ENCODE assay signal across 19 cellular contexts in the genomic region with DNA sequence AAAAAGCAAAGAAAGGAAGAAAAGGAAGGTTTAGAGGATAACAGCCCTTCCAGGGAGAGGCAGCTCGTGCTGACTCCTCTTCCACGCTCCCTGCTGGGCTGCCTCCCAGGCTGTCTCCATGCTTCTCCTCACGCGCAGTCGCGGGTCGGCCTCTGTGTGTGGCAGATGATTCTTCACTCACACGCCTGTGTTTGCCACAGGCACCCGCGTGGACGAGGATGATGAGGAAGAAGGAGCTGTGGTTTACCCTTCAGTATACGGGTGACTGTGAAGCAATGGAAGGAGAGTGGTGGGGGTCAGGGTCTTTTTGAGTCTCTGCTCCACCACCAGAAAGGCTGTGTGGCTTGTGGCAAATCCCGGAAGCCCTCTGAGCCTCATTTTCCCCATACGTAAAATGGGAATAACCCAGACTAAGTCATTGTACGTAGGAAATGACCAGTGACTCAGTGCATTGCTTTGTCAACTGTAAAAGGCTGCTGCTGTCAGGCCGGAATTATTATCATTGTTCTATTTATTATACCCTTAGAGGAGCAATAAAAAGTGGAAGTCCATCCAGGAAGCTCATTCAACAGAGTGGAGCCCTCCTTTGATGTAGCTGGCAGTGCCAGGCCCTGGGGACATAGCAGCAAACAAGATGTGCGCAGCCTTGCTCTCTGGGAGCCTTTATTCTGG. TPM values are rescaled to one million over a fixed set of nuclear protein-coding genes. Genes with fewer than 3 reads are reported as not detected.
A peak's percentile ranks its signal among the peaks of the same experiment; 100 is the strongest.
DNase-seq lines count a peak whose midpoint lies in the region; ATAC-seq and TF ChIP-seq lines count a peak whose summit lies in the region.
"Had no signal": no experiment of that assay in that cellular context is flagged by ENCODE, and none has a peak within 500 bp of the region (broad histone marks: within the 10 kb centered on the region; RNA-seq: fewer than 3 reads in every experiment).

No MANE protein-coding gene starts in this region.

- H3K18ac ChIP-seq in neuronal stem cell (ENCODE audit: low read length): no peak overlapping the region

- H3K27ac Mint-ChIP-seq in chondrocyte (ENCODE audit: unreplicated experiment): no peak overlapping the region

- no peaks in the 10 kb centered on the region for H3K36me3 Mint-ChIP-seq in chondrocyte (ENCODE audit: low read depth)

- H2BK15ac ChIP-seq in neuronal stem cell (ENCODE audit: low read length): no peak overlapping the region

- H2BK5ac ChIP-seq in neuronal stem cell (ENCODE audit: low read length): no peak overlapping the region

- peak overlapping the region; percentile 87 for H3K23ac ChIP-seq in neuronal stem cell (ENCODE audit: low read depth, low read length, poor library complexity)

- DNase-seq in DMS153 treated with DMSO at 0.1 percent for 48 hours (lab: John Stamatoyannopoulos, UW; ENCODE audit: unreplicated experiment) (peak; percentile 50), NT2/D1 (ENCODE audit: low read depth, low spot score) (no peak), chondrocyte (ENCODE audit: low spot score) (peak; percentile 87), neuronal stem cell (ENCODE audit: low spot score) (no peak), SHP77 treated with DMSO at 0.1 percent for 48 hours (lab: John Stamatoyannopoulos, UW) (no peak), 8988T (no peak), NOMO-1 treated with DMSO at 0.1 percent for 48 hours (lab: John Stamatoyannopoulos, UW; ENCODE audit: unreplicated experiment) (no peak)
- DNase-seq: AML-193, GDM1, MV-4-11, NCI-H187, NCI-H2107, NCI-H510A, NCI-H82 had no signal

- H4K8ac ChIP-seq in neuronal stem cell (ENCODE audit: low read depth, low read length): no peak overlapping the region

- H3K27me3 ChIP-seq in NT2/D1 (ENCODE audit: insufficient read depth, insufficient read length) (peaks cover 3% of the 10 kb centered on the region), neuronal stem cell (ENCODE audit: control insufficient read depth in 3 of 3, insufficient read depth in 3 of 3, low read depth in 1 of 3, low read length in 3 of 3) (peaks cover 0 to 63% (median 0%) of the 10 kb centered on the region in 3 experiments)

- no peak overlapping the region for H3K27ac ChIP-seq in neuronal stem cell (replicated peaks; ENCODE audit: low read length)
- H3K27ac ChIP-seq: KMS-11, SJSA1 had no signal

- no peak overlapping the region for H2BK120ac ChIP-seq in neuronal stem cell (ENCODE audit: low read depth, low read length)

- no peaks in the 10 kb centered on the region for H3K9me3 ChIP-seq in NT2/D1 (ENCODE audit: insufficient read depth, low read length)
- H3K9me3 ChIP-seq in neuronal stem cell (replicated peaks in 1 of 2; ENCODE audit: control insufficient read depth in 2 of 2, insufficient read depth in 1 of 2, low read depth in 1 of 2, low read length in 2 of 2): no peaks in the 10 kb centered on the region
- H3K9me3 ChIP-seq: SJSA1 had no signal

- no peak overlapping the region for H4K91ac ChIP-seq in neuronal stem cell (ENCODE audit: low read depth, low read length, poor library complexity)

- H3K4ac ChIP-seq in neuronal stem cell (ENCODE audit: low read length): no peak overlapping the region

- H2BK12ac ChIP-seq in neuronal stem cell (ENCODE audit: low read length): no peak overlapping the region

- no peak overlapping the region for H3K4me3 ChIP-seq in NT2/D1 (ENCODE audit: insufficient read length, low read depth)
- no peak overlapping the region for H3K4me3 ChIP-seq in neuronal stem cell (ENCODE audit: low read length in 2 of 2)
- H3K4me3 ChIP-seq: SJSA1 had no signal

- no peaks in the 10 kb centered on the region for H3K79me1 ChIP-seq in neuronal stem cell (ENCODE audit: low read depth, low read length)

- no peak overlapping the region for H3K4me2 ChIP-seq in neuronal stem cell (ENCODE audit: insufficient read depth, low read length, poor library complexity, severe bottlenecking)
- H3K4me2 ChIP-seq: KMS-11 had no signal

- no peaks in the 10 kb centered on the region for H3K9me3 Mint-ChIP-seq in chondrocyte (ENCODE audit: low read depth)

- WGBS in neuronal stem cell (ENCODE audit: extremely low coverage in 2 of 2, insufficient read length in 2 of 2, insufficient replicate concordance in 1 of 2), 2 donors: no CpG with 5 or more reads among the region's 17 CpGs

- H2AK5ac ChIP-seq in neuronal stem cell (ENCODE audit: low read depth, low read length): no peak overlapping the region

- H2AFZ ChIP-seq in neuronal stem cell (ENCODE audit: low read length): no peak overlapping the region

- H3K4me1 ChIP-seq in NT2/D1 (ENCODE audit: insufficient read depth, insufficient read length) (peaks cover 4% of the 10 kb centered on the region), neuronal stem cell (ENCODE audit: control insufficient read depth in 2 of 2, insufficient read depth in 1 of 2, low read depth in 1 of 2, low read length in 2 of 2) (peaks cover 0 to 2% of the 10 kb centered on the region in 2 donors)
- H3K4me1 ChIP-seq: SJSA1 had no signal

- TF ChIP-seq CTCF in chondrocyte (IDR thresholded peaks at IDR 0.05): no peak

- peaks cover 24% of the 10 kb centered on the region for H3K27me3 Mint-ChIP-seq in chondrocyte (ENCODE audit: low read depth)

- no peak overlapping the region for H3K4me3 Mint-ChIP-seq in chondrocyte (ENCODE audit: unreplicated experiment)

- H3K9ac ChIP-seq in NT2/D1 (ENCODE audit: insufficient read length, low read depth) (peak overlapping the region; percentile 12), neuronal stem cell (ENCODE audit: low read depth, low read length, poor library complexity) (peak overlapping the region; percentile 66)
- H3K9ac ChIP-seq: KMS-11 had no signal

- H3K36me3 ChIP-seq in NT2/D1 (ENCODE audit: insufficient read depth, insufficient read length, low read length) (no peaks in the 10 kb centered on the region), neuronal stem cell (replicated peaks in 1 of 2; ENCODE audit: control insufficient read depth in 2 of 2, insufficient read depth in 2 of 2, low read length in 2 of 2) (no peaks in the 10 kb centered on the region)
- H3K36me3 ChIP-seq: SJSA1 had no signal

- ATAC-seq in GM18502 (IDR thresholded peaks at IDR 0.05; ENCODE audit: poor library complexity, unreplicated experiment): no peak
- ATAC-seq: HepG2 had no signal

- peaks cover 7% of the 10 kb centered on the region for H3K4me1 Mint-ChIP-seq in chondrocyte (ENCODE audit: low read depth)

- H3K14ac ChIP-seq in neuronal stem cell (ENCODE audit: low read length): no peak overlapping the region

RNA-seq across cellular contexts. Expression of a gene that starts 11.9 kb away (rescaled TPM):
- total RNA-seq in chondrocyte: not detected in 3 replicates
- polyA plus RNA-seq in neuronal stem cell (2013, experiment 1 of 2): 4.3 TPM
- polyA plus RNA-seq in neuronal stem cell (2013, experiment 2 of 2): 3.5 TPM
- total RNA-seq: SJSA1 had no signal

RNA-seq across cellular contexts. Expression of a gene that starts 30.4 kb away (rescaled TPM):
- total RNA-seq in chondrocyte: not detected in 3 replicates
- polyA plus RNA-seq in neuronal stem cell (2013, experiment 1 of 2): 0.01 TPM
- polyA plus RNA-seq in neuronal stem cell (2013, experiment 2 of 2): 0.01 TPM
- total RNA-seq: H4, HepG2, SJSA1 had no signal
- polyA plus RNA-seq: HepG2 had no signal

RNA-seq across cellular contexts. Expression of a gene that starts 32.1 kb away (rescaled TPM):
- total RNA-seq in chondrocyte: not detected in 3 replicates
- polyA plus RNA-seq in neuronal stem cell (2013, experiment 1 of 2): 0.07 TPM
- polyA plus RNA-seq in neuronal stem cell (2013, experiment 2 of 2): 0.11 TPM
- total RNA-seq: HepG2, SJSA1 had no signal
- polyA plus RNA-seq: HepG2 had no signal

Comparison
In these comparisons a context has a peak if more than half of its experiments do, and no peak if none do; other contexts are left out.
1. DNase-seq: peak in DMS153 treated with DMSO at 0.1 percent for 48 hours (single experiment) and chondrocyte (single experiment); none in NT2/D1 (single experiment), neuronal stem cell (single experiment), SHP77 treated with DMSO at 0.1 percent for 48 hours (single experiment), 8988T (single experiment) and NOMO-1 treated with DMSO at 0.1 percent for 48 hours (single experiment).